ENCODE assay signal across 22 cellular contexts in the genomic region with DNA sequence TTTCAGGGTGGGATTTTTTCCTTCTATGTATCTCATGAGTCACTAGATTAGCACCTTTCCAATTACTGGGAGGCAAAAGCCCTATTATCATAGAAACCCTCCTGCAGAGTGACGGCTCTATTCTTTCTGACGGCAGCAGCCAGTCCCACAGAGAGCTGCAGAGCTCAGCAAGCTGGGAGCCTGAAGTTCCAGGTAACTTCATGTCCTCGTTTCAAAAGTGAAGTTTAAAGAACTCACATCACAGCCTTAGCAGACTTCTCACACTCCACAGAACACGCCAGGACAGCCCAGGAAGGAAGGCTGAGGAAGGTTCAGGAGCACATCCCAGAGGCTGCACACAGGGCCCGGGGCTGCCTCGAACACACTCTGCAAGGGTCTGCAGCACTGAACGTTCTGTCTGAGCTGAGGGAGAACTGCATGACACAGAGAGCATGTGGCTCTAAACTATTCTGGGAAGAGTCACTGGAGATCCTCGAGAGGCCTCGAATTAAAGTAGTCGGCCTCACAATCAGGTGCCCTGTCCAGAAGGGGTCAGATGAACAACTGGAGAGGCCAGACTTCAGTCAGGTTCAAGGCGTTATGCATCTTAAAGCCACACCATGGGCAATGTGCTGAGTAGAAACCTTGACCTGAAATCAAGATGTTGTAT.
"Had no signal": no experiment of that assay in that cellular context is flagged by ENCODE, and none has a peak within 500 bp of the region (broad histone marks: within the 10 kb centered on the region; RNA-seq: fewer than 3 reads in every experiment).

No MANE protein-coding gene starts in this region.

- H3K9me3 Mint-ChIP-seq: activated CD4-positive, alpha-beta T cell treated with anti-CD3 and anti-CD28 coated beads, Interleukin-2, amount 10 ng/mL, durations not matched to agents 7 days and 5 days; activated T-cell treated with anti-CD3 and anti-CD28 coated beads, Interleukin-2, amount 50 U/mL, for 24 hours; activated T-helper 2 cell treated with anti-CD3 and anti-CD28 coated beads, Interferon-gamma antibody, Interleukin-2, Interleukin-4, amounts not matched to agents 10 μg/mL and 5 μg/mL and 100 μg/mL, durations not matched to agents 14 hours and 24 hours and 36 hours; central memory CD8-positive, alpha-beta T cell; natural killer cell; stimulated activated naive CD8-positive, alpha-beta T cell treated with anti-CD3 and anti-CD28 coated beads, Interleukin-15, Interleukin-2, amounts not matched to agents 100 ng/mL and 50 ng/mL, for 24 hours; T-cell had no signal

- H3K27me3 Mint-ChIP-seq: activated CD4-positive, alpha-beta T cell treated with anti-CD3 and anti-CD28 coated beads, Interleukin-2, amount 10 ng/mL, durations not matched to agents 7 days and 5 days had no signal

- DNase-seq: activated CD4-positive, alpha-beta T cell treated with anti-CD3 and anti-CD28 coated beads, Interleukin-2, amount 10 ng/mL, durations not matched to agents 7 days and 5 days; activated CD8-positive, alpha-beta T cell treated with anti-CD3 and anti-CD28 coated beads, Interleukin-2, amount 10 ng/mL, durations not matched to agents 7 days and 5 days; activated naive CD4-positive, alpha-beta T cell treated with Interleukin-2 at 50 U/mL for 16 hours; activated naive CD8-positive, alpha-beta T cell treated with anti-CD3 and anti-CD28 coated beads, Interleukin-2, amount 10 ng/mL, durations not matched to agents 7 days and 5 days; activated T-cell treated with anti-CD3 and anti-CD28 coated beads, Interleukin-2, amount 50 U/mL, for 24 hours; amygdala; brain microvascular endothelial cell; colonic mucosa; left cardiac atrium; mesenchymal stem cell; natural killer cell; occipital lobe; stimulated activated CD4-positive, alpha-beta T cell treated with anti-CD3 and anti-CD28 coated beads, Interleukin-12 subunit alpha, Interleukin-12 subunit beta, amount 100 ng/mL, for 4 hours; stimulated activated CD4-positive, alpha-beta T cell treated with anti-CD3 and anti-CD28 coated beads, Interleukin-1b, Interleukin-23, amount 100 ng/mL, for 48 hours; T-cell; transverse colon; uterus had no signal

- H3K27me3 ChIP-seq: brain microvascular endothelial cell, colonic mucosa, hepatocyte, transverse colon, uterus had no signal

- H3K4me1 ChIP-seq: colonic mucosa, transverse colon, uterus had no signal

- H3K79me2 ChIP-seq: hepatocyte had no signal

- H3K36me3 ChIP-seq: brain microvascular endothelial cell, colonic mucosa, transverse colon, uterus had no signal

- H3K27ac Mint-ChIP-seq: activated CD4-positive, alpha-beta T cell treated with anti-CD3 and anti-CD28 coated beads, Interleukin-2, amount 10 ng/mL, durations not matched to agents 7 days and 5 days; activated CD8-positive, alpha-beta T cell treated with anti-CD3 and anti-CD28 coated beads, Interleukin-2, amount 10 ng/mL, durations not matched to agents 7 days and 5 days; activated naive CD8-positive, alpha-beta T cell treated with anti-CD3 and anti-CD28 coated beads, Interleukin-2, amount 10 ng/mL, durations not matched to agents 7 days and 5 days; activated T-cell treated with anti-CD3 and anti-CD28 coated beads, Interleukin-2, amount 50 U/mL, for 24 hours; activated T-helper 2 cell treated with anti-CD3 and anti-CD28 coated beads, Interferon-gamma antibody, Interleukin-2, Interleukin-4, amounts not matched to agents 10 μg/mL and 5 μg/mL and 100 μg/mL, durations not matched to agents 14 hours and 24 hours and 36 hours; natural killer cell; stimulated activated naive CD8-positive, alpha-beta T cell treated with anti-CD3 and anti-CD28 coated beads, Interleukin-15, Interleukin-2, amounts not matched to agents 100 ng/mL and 50 ng/mL, for 24 hours; T-cell had no signal

- H3K4me3 ChIP-seq: colonic mucosa, hepatocyte, transverse colon, uterus had no signal

- ATAC-seq: activated CD8-positive, alpha-beta T cell treated with anti-CD3 and anti-CD28 coated beads, Interleukin-2, amount 10 ng/mL, durations not matched to agents 7 days and 5 days; left cardiac atrium had no signal

- H3K27ac ChIP-seq: brain microvascular endothelial cell, colonic mucosa, hepatocyte, transverse colon, uterus had no signal

- H3K36me3 Mint-ChIP-seq: activated naive CD8-positive, alpha-beta T cell treated with anti-CD3 and anti-CD28 coated beads, Interleukin-2, amount 10 ng/mL, durations not matched to agents 7 days and 5 days; natural killer cell; T-cell had no signal

- H2AFZ ChIP-seq: hepatocyte had no signal

- H3K4me1 Mint-ChIP-seq: central memory CD8-positive, alpha-beta T cell; natural killer cell had no signal

- FAIRE-seq: endometrium had no signal

- H3K4me2 ChIP-seq: hepatocyte had no signal

- H3K9me3 ChIP-seq: colonic mucosa, transverse colon, uterus had no signal

- H3K4me3 Mint-ChIP-seq: activated CD4-positive, alpha-beta T cell treated with anti-CD3 and anti-CD28 coated beads, Interleukin-2, amount 10 ng/mL, durations not matched to agents 7 days and 5 days; activated CD8-positive, alpha-beta T cell treated with anti-CD3 and anti-CD28 coated beads, Interleukin-2, amount 10 ng/mL, durations not matched to agents 7 days and 5 days; activated naive CD8-positive, alpha-beta T cell treated with anti-CD3 and anti-CD28 coated beads, Interleukin-2, amount 10 ng/mL, durations not matched to agents 7 days and 5 days; activated T-cell treated with anti-CD3 and anti-CD28 coated beads, Interleukin-2, amount 50 U/mL, for 24 hours; central memory CD8-positive, alpha-beta T cell; natural killer cell; stimulated activated naive CD8-positive, alpha-beta T cell treated with anti-CD3 and anti-CD28 coated beads, Interleukin-15, Interleukin-2, amounts not matched to agents 100 ng/mL and 50 ng/mL, for 24 hours; T-cell had no signal
